ENCODE assay signal across 8 cellular contexts in the genomic region with DNA sequence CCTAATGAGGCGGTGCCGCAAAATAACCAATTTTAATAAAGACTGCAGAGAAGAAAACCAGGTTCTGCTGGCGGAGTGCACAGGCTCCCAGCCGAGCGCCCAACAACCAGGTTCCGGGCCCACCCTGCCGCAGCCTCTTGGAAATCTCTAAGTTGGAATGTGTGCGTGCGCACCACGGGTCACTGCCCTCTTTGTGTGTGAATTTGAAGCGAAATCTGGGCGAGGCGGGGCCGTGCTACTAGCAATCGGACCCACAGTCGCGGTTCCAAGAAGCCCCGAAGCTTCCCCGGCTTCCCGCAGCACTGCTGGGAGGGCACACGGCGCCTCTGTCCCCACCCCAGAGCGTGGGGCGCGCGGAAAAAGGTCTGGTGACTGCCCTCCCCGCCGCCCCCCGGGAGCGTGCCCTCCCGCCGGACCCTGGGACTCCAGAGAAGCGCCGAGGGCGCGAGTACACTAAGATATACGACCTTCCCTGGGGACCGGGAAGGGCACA. TPM values are rescaled to one million over a fixed set of nuclear protein-coding genes. Genes with fewer than 3 reads are reported as not detected.
DNase-seq lines count a peak whose midpoint lies in the region; ATAC-seq and TF ChIP-seq lines count a peak whose summit lies in the region.

No MANE protein-coding gene starts in this region.

- peak; percentile 85 for DNase-seq in DMS53 (lab: John Stamatoyannopoulos, UW)
- DNase-seq in activated CD4-positive, alpha-beta T cell treated with anti-CD3 and anti-CD28 coated beads, Interleukin-2, amount 50 U/mL, for 1 hour: peak; percentile 35
- DNase-seq in epithelial cell of esophagus (ENCODE audit: low read depth): peak; percentile 71
- DNase-seq in thoracic aorta (ENCODE audit: low spot score): no peak

- H3K4me1 ChIP-seq in mucosa of rectum (ENCODE audit: control insufficient read depth in 2 of 2, insufficient read depth in 2 of 2, low read length in 2 of 2) (peaks cover 23 to 31% of the 10 kb centered on the region in 2 donors), thoracic aorta (ENCODE audit: control insufficient read depth in 1 of 2, low read depth in 2 of 2) (peaks cover 3 to 22% of the 10 kb centered on the region in 2 donors)

- no peaks in the 10 kb centered on the region for H3K9me3 ChIP-seq in KOPT-K1 (ENCODE audit: insufficient read depth, low read length, poor library complexity, severe bottlenecking)
- no peaks in the 10 kb centered on the region for H3K9me3 ChIP-seq in mucosa of rectum (ENCODE audit: control insufficient read depth in 2 of 2, low read length in 2 of 2)
- no peaks in the 10 kb centered on the region for H3K9me3 ChIP-seq in thoracic aorta

- no peaks in the 10 kb centered on the region for H3K27me3 ChIP-seq in mucosa of rectum (ENCODE audit: control insufficient read depth in 2 of 2, insufficient read depth in 2 of 2, low read length in 2 of 2)
- H3K27me3 ChIP-seq in thoracic aorta (replicated peaks; ENCODE audit: insufficient read depth): no peaks in the 10 kb centered on the region

- ATAC-seq in GM21381 (IDR thresholded peaks at IDR 0.05; ENCODE audit: unreplicated experiment) (peak; percentile 23), thoracic aorta (ENCODE audit: insufficient number of reproducible peaks, low FRiP score, low read depth) (peak; percentile 9), HG03565 (IDR thresholded peaks at IDR 0.05; ENCODE audit: unreplicated experiment) (no peak)

- H3K4me3 ChIP-seq in epithelial cell of esophagus (ENCODE audit: low read length) (peak overlapping the region; percentile 76), mucosa of rectum (ENCODE audit: low read length in 2 of 2) (peak overlapping the region; percentile 87), thoracic aorta (peak overlapping the region; percentile 97)

- TF ChIP-seq CTCF in epithelial cell of esophagus (IDR thresholded peaks at IDR 0.05; ENCODE audit: insufficient read depth, low read depth, low read length, missing control alignments): no peak
- TF ChIP-seq CTCF in thoracic aorta (IDR thresholded peaks at IDR 0.05): no peak

- H3K27ac ChIP-seq in KOPT-K1 (ENCODE audit: low read depth, low read length, poor library complexity, severe bottlenecking) (peak overlapping the region; percentile 39), mucosa of rectum (ENCODE audit: low read depth in 2 of 2, low read length in 2 of 2) (peak overlapping the region; percentile 99), thoracic aorta (peak overlapping the region; percentile 98 to 99)

- H3K36me3 ChIP-seq in KOPT-K1 (ENCODE audit: insufficient read depth, low read length) (no peaks in the 10 kb centered on the region), mucosa of rectum (ENCODE audit: control insufficient read depth in 2 of 2, insufficient read depth in 2 of 2, low read length in 2 of 2) (peaks cover 6 to 8% of the 10 kb centered on the region in 2 donors), thoracic aorta (no peaks in the 10 kb centered on the region)

- peak overlapping the region; percentile 92 to 94 for H3K9ac ChIP-seq in mucosa of rectum (ENCODE audit: low read depth in 1 of 2, low read length in 2 of 2)

RNA-seq across cellular contexts. Expression of gene MAP3K8, which starts 0.7 kb away (rescaled TPM):
- total RNA-seq in thoracic aorta: 10 to 100 TPM; 63.4 to 64.3 TPM

Comparison
In these comparisons a context has a peak if more than half of its experiments do, and no peak if none do; other contexts are left out.
1. H3K27ac ChIP-seq: peak in every context shown above with its lines; median percentile 99 in mucosa of rectum; 98 in thoracic aorta; 39 in KOPT-K1.